Comparison of ENCODE assay signal across 19 cellular contexts in genomic region chr20:41081276-41081814, GRCh38. TPM values are rescaled to one million over a fixed set of nuclear protein-coding genes. Genes with fewer than 3 reads are reported as not detected.
DNase-seq lines count a peak whose midpoint lies in the region; ATAC-seq, FAIRE-seq and TF ChIP-seq lines count a peak whose summit lies in the region.
"Had no signal": no experiment of that assay in that cellular context is flagged by ENCODE, and none has a peak within 500 bp of the region (broad histone marks: within the 10 kb centered on the region; RNA-seq: fewer than 3 reads in every experiment).

No MANE protein-coding gene starts in this region.

- H4K20me1 ChIP-seq in HepG2 (ENCODE audit: insufficient read depth, low read length) = peaks cover 6% of the 10 kb centered on the region; the same call in 1 of the 2 replicates

- BruUV-seq in HepG2 (replicated peaks; lab: Mats Ljungman, UMichigan) = no TSS peak

- FAIRE-seq in HepG2 (lab: Jason Lieb, UNC) = no peak
- FAIRE-seq: bronchial epithelial cell, GM12892, keratinocyte had no signal

- TF ChIP-seq POLR2A in HepG2 (IDR thresholded peaks at IDR 0.05; ENCODE audit: insufficient read depth in 1 of 2, low read depth in 2 of 2, low read length in 2 of 2) (no peak), right lobe of liver (IDR thresholded peaks at IDR 0.05) (no peak)

- H3K79me2 ChIP-seq in HepG2 (ENCODE audit: insufficient read depth, low read length) = peaks cover 1% of the 10 kb centered on the region

- H3K9me3 ChIP-seq in HepG2 (ENCODE audit: low read length) (no peaks in the 10 kb centered on the region), right lobe of liver (no peaks in the 10 kb centered on the region), right atrium auricular region (no peaks in the 10 kb centered on the region)
- H3K9me3 ChIP-seq: BE2C, transverse colon had no signal

- in situ Hi-C loops in HepG2 (cut with HindIII; ENCODE audit: extremely low pct_ligation_motif_present, low pct_unique_long_range_greater_than_20kb) = no loop called here

- no peak for ATAC-seq in HepG2
- no peak for ATAC-seq in right lobe of liver
- ATAC-seq: activated T-cell treated with anti-CD3 and anti-CD28 coated beads, Interleukin-2, amount 50 U/mL, for 4 hours had no signal

- H3K27me3 ChIP-seq in HepG2 (ENCODE audit: control insufficient read depth in 1 of 2, insufficient read depth in 2 of 2, low read length in 2 of 2) (no peaks in the 10 kb centered on the region), right lobe of liver (no peaks in the 10 kb centered on the region), right atrium auricular region (no peaks in the 10 kb centered on the region)
- H3K27me3 ChIP-seq: BE2C, transverse colon had no signal

- H3K27ac ChIP-seq in HepG2 (ENCODE audit: extremely low read length, insufficient read depth, low read length) = no peak overlapping the region
- no peak overlapping the region for H3K27ac ChIP-seq in right lobe of liver
- no peak overlapping the region for H3K27ac ChIP-seq in right atrium auricular region
- H3K27ac ChIP-seq: transverse colon had no signal

- H3K4me3 ChIP-seq in HepG2 (replicated peaks in 1 of 3; ENCODE audit: insufficient read depth in 1 of 3, low read depth in 2 of 3, low read length in 3 of 3) (no peak overlapping the region), right lobe of liver (no peak overlapping the region), right atrium auricular region (no peak overlapping the region)
- H3K4me3 ChIP-seq: transverse colon had no signal

- no peak overlapping the region for H2AFZ ChIP-seq in HepG2 (ENCODE audit: low read length)

- POLR2A ChIA-PET in HepG2 (lab: Yijun Ruan, JAX) = no interaction called here

- CTCF ChIA-PET in HepG2 (lab: Yijun Ruan, JAX; ENCODE audit: low intra/inter-chr PET ratio, low total read pairs) = no interaction called here

- H3K4me2 ChIP-seq in HepG2 (ENCODE audit: low read depth, low read length) = no peak overlapping the region

- no peak for DNase-seq in HepG2 (ENCODE audit: low spot score)
- DNase-seq in right lobe of liver = no peak
- DNase-seq in RPMI7951 (ENCODE audit: low read depth) = peak; percentile 23
- DNase-seq in fibroblast of gingiva (ENCODE audit: low read depth) = peak; percentile 77
- DNase-seq in SW480 (ENCODE audit: low spot score) = no peak
- no peak for DNase-seq in right atrium auricular region (ENCODE audit: low spot score)
- no peak for DNase-seq in stimulated activated naive CD4-positive, alpha-beta T cell (lab: John Stamatoyannopoulos, UW)
- DNase-seq in RPMI8226 = no peak
- DNase-seq: activated T-cell treated with anti-CD3 and anti-CD28 coated beads, Interleukin-2, amount 50 U/mL, for 4 hours; BE2C; endodermal cell; KG1; midbrain; NCI-H1436 treated with DMSO at 0.1 percent for 48 hours; NCI-H446 treated with DMSO at 0.1 percent for 48 hours; transverse colon had no signal

- TF ChIP-seq CTCF in HepG2 (CRISPR knock-in tag; IDR thresholded peaks at IDR 0.05) (no peak), right lobe of liver (IDR thresholded peaks at IDR 0.05) (no peak), right atrium auricular region (IDR thresholded peaks at IDR 0.05) (no peak)

- no peak overlapping the region for H3K9ac ChIP-seq in HepG2 (ENCODE audit: insufficient read depth, low read depth, low read length)

- intact Hi-C loops in HepG2 (cut with micrococcal nuclease; ENCODE audit: unreplicated experiment) = no loop called here
- intact Hi-C loops in right lobe of liver (cut with DNase I) = no loop called here

- H3K4me1 ChIP-seq in HepG2 (ENCODE audit: insufficient read depth, low read length) = peaks cover 7% of the 10 kb centered on the region
- H3K4me1 ChIP-seq in right lobe of liver = peaks cover 0 to 13% (median 0%) of the 10 kb centered on the region in 4 donors
- H3K4me1 ChIP-seq in right atrium auricular region = peaks cover 0 to 28% of the 10 kb centered on the region in 2 donors

- TF ChIP-seq EP300 in HepG2 (IDR thresholded peaks at IDR 0.05; ENCODE audit: low read depth in 2 of 2, low read length in 2 of 2) = no peak
- no peak for TF ChIP-seq EP300 in HepG2 (CRISPR knock-in tag; IDR thresholded peaks at IDR 0.05; ENCODE audit: borderline replicate concordance)

- H3K36me3 ChIP-seq in HepG2 (replicated peaks in 1 of 2; ENCODE audit: control insufficient read depth in 1 of 2, insufficient read depth in 2 of 2, low read length in 2 of 2) = peaks cover 43 to 84% of the 10 kb centered on the region in 2 experiments
- H3K36me3 ChIP-seq in right lobe of liver = peaks cover 0 to 41% (median 13%) of the 10 kb centered on the region in 4 donors
- peaks cover 48% of the 10 kb centered on the region for H3K36me3 ChIP-seq in right atrium auricular region

- no peak for TF ChIP-seq RAD21 in HepG2 (CRISPR knock-in tag; IDR thresholded peaks at IDR 0.05)

TF ChIP-seq in HepG2, 621 proteins besides CTCF, POLR2A, EP300 and RAD21 (continues in another document):
- TF ChIP-seq TRAFD1 (CRISPR knock-in tag; IDR thresholded peaks at IDR 0.05; ENCODE audit: borderline replicate concordance) (no peak), ZNF282 (IDR thresholded peaks at IDR 0.05; ENCODE audit: partially characterized antibody) (no peak), SUZ12 (IDR thresholded peaks at IDR 0.05; ENCODE audit: low read depth, low read length) (no peak)

RNA-seq across cellular contexts. Expression of gene TOP1, which starts 52.7 kb away (rescaled TPM):
- total RNA-seq in HepG2 (2016; rRNA removed; fragmentation: Illumina TruSeq; extraction: Trizol) (19.4 and 75.3 TPM in 2 replicates), right lobe of liver (10 to 100 TPM; 17.3 to 29.7 (median 25.5) TPM), right atrium auricular region (10 to 100 TPM; 19.7 to 21.2 TPM)
- 17.3 and 19.8 TPM in 2 replicates for total RNA-seq in HepG2 (2016; cell fraction: cytosol; rRNA removed; fragmentation: Illumina TruSeq; extraction: Trizol; ENCODE audit: low read depth)
- total RNA-seq in HepG2 (2016; cell fraction: insoluble cytoplasmic fraction; rRNA removed; fragmentation: Illumina TruSeq; extraction: Trizol) = 17.0 and 75.6 TPM in 2 replicates
- 20.3 and 21.0 TPM in 2 replicates for total RNA-seq in HepG2 (2016; cell fraction: membrane; rRNA removed; fragmentation: Illumina TruSeq; extraction: Trizol)
- 45.7 and 48.4 TPM in 2 replicates for total RNA-seq in HepG2 (2016; cell fraction: nucleus; rRNA removed; fragmentation: Illumina TruSeq; extraction: Trizol)
- polyA plus RNA-seq in HepG2 (2011; rRNA removed) = 9.9 and 10.2 TPM in 2 replicates
- polyA plus RNA-seq in HepG2 (2011; cell fraction: cytosol; rRNA removed) = 5.5 and 9.3 TPM in 2 replicates
- polyA plus RNA-seq in HepG2 (2011; cell fraction: nucleus; rRNA removed) = 10.9 and 11.3 TPM in 2 replicates
- 51.4 and 67.5 TPM in 2 replicates for polyA plus RNA-seq in HepG2 (2012)
- polyA plus RNA-seq in HepG2 (2016; cell fraction: cytosol; fragmentation: Illumina TruSeq; extraction: Trizol; ENCODE audit: low read depth) = 2.6 and 3.5 TPM in 2 replicates
- polyA plus RNA-seq in HepG2 (2016; cell fraction: insoluble cytoplasmic fraction; fragmentation: Illumina TruSeq; extraction: Trizol; ENCODE audit: low read depth) = 131 and 136 TPM in 2 replicates
- polyA plus RNA-seq in HepG2 (2016; cell fraction: membrane; fragmentation: Illumina TruSeq; extraction: Trizol; ENCODE audit: low read depth) = 9.6 and 10.8 TPM in 2 replicates
- polyA plus RNA-seq in HepG2 (2016; cell fraction: nucleus; fragmentation: Illumina TruSeq; extraction: Trizol; ENCODE audit: insufficient read depth, low read depth) = 89.8 and 94.4 TPM in 2 replicates
- 7.0 and 9.4 TPM in 2 replicates for polyA minus RNA-seq in HepG2 (2011; rRNA and poly(A)+ RNA removed; ENCODE audit: low replicate concordance)
- polyA minus RNA-seq in HepG2 (2011; cell fraction: cytosol; rRNA and poly(A)+ RNA removed) = 25.1 and 28.4 TPM in 2 replicates
- polyA minus RNA-seq in HepG2 (2011; cell fraction: nucleus; rRNA and poly(A)+ RNA removed) = 21.5 and 22.1 TPM in 2 replicates
- 15.6 and 18.5 TPM in 2 replicates for total RNA-seq in RPMI7951 (2014; rRNA removed; shearing (Covaris generic))

RNA-seq across cellular contexts. Expression of gene PLCG1, which starts 56.0 kb away (rescaled TPM):
- total RNA-seq in HepG2 (2016; rRNA removed; fragmentation: Illumina TruSeq; extraction: Trizol) (53.1 and 85.3 TPM in 2 replicates), right lobe of liver (10 to 100 TPM in 5 of 6 experiments, 1 to 10 TPM in 1; 9.5 to 22.6 (median 16.6) TPM), right atrium auricular region (10 to 100 TPM; 24.1 to 59.5 TPM)
- total RNA-seq in HepG2 (2016; cell fraction: cytosol; rRNA removed; fragmentation: Illumina TruSeq; extraction: Trizol; ENCODE audit: low read depth) = 8.3 and 10.2 TPM in 2 replicates
- 43.2 and 85.3 TPM in 2 replicates for total RNA-seq in HepG2 (2016; cell fraction: insoluble cytoplasmic fraction; rRNA removed; fragmentation: Illumina TruSeq; extraction: Trizol)
- 23.6 and 25.9 TPM in 2 replicates for total RNA-seq in HepG2 (2016; cell fraction: membrane; rRNA removed; fragmentation: Illumina TruSeq; extraction: Trizol)
- total RNA-seq in HepG2 (2016; cell fraction: nucleus; rRNA removed; fragmentation: Illumina TruSeq; extraction: Trizol) = 119 and 141 TPM in 2 replicates
- 158 and 207 TPM in 2 replicates for polyA plus RNA-seq in HepG2 (2011; rRNA removed)
- polyA plus RNA-seq in HepG2 (2011; cell fraction: cytosol; rRNA removed) = 50.7 and 54.7 TPM in 2 replicates
- 1,608 and 1,708 TPM in 2 replicates for polyA plus RNA-seq in HepG2 (2011; cell fraction: nucleus; rRNA removed)
- polyA plus RNA-seq in HepG2 (2012) = 152 and 164 TPM in 2 replicates
- 3.6 and 4.0 TPM in 2 replicates for polyA plus RNA-seq in HepG2 (2016; cell fraction: cytosol; fragmentation: Illumina TruSeq; extraction: Trizol; ENCODE audit: low read depth)
- 54.2 and 61.1 TPM in 2 replicates for polyA plus RNA-seq in HepG2 (2016; cell fraction: insoluble cytoplasmic fraction; fragmentation: Illumina TruSeq; extraction: Trizol; ENCODE audit: low read depth)
- 12.4 and 12.5 TPM in 2 replicates for polyA plus RNA-seq in HepG2 (2016; cell fraction: membrane; fragmentation: Illumina TruSeq; extraction: Trizol; ENCODE audit: low read depth)
- polyA plus RNA-seq in HepG2 (2016; cell fraction: nucleus; fragmentation: Illumina TruSeq; extraction: Trizol; ENCODE audit: insufficient read depth, low read depth) = 371 and 407 TPM in 2 replicates
- 74.2 and 219 TPM in 2 replicates for polyA minus RNA-seq in HepG2 (2011; rRNA and poly(A)+ RNA removed; ENCODE audit: low replicate concordance)
- polyA minus RNA-seq in HepG2 (2011; cell fraction: cytosol; rRNA and poly(A)+ RNA removed) = 77.9 and 95.1 TPM in 2 replicates
- 286 and 292 TPM in 2 replicates for polyA minus RNA-seq in HepG2 (2011; cell fraction: nucleus; rRNA and poly(A)+ RNA removed)
- 32.4 and 38.1 TPM in 2 replicates for total RNA-seq in RPMI7951 (2014; rRNA removed; shearing (Covaris generic))

Comparison
In these comparisons a context has a peak if more than half of its experiments do, and no peak if none do; other contexts are left out.
1. DNase-seq: peak in RPMI7951 (single experiment) and fibroblast of gingiva (single experiment); none in HepG2 (single experiment), right lobe of liver (0 of 3), SW480 (single experiment), right atrium auricular region (single experiment), stimulated activated naive CD4-positive, alpha-beta T cell (0 of 6) and RPMI8226 (single experiment).